19 cellular contexts compared by ENCODE assay signal in genomic region chr17:37736428-37736827, GRCh38. TPM values are rescaled to one million over a fixed set of nuclear protein-coding genes. Genes with fewer than 3 reads are reported as not detected.
DNase-seq lines count a peak whose midpoint lies in the region; ATAC-seq, FAIRE-seq and TF ChIP-seq lines count a peak whose summit lies in the region.
"Had no signal": no experiment of that assay in that cellular context is flagged by ENCODE, and none has a peak within 500 bp of the region (broad histone marks: within the 10 kb centered on the region; RNA-seq: fewer than 3 reads in every experiment).

No MANE protein-coding gene starts in this region.

- RAD21 ChIA-PET in GM12878 (lab: Charles Lee; ENCODE audit: unreplicated experiment) = no interaction called here

- TF ChIP-seq POLR2A in HepG2 (IDR thresholded peaks at IDR 0.05; ENCODE audit: insufficient read depth in 1 of 2, low read depth in 2 of 2, low read length in 2 of 2) (no peak), right lobe of liver (IDR thresholded peaks at IDR 0.05) (no peak), GM12878 (IDR thresholded peaks at IDR 0.05; ENCODE audit: low read depth, low read length) (no peak)

- H4K20me1 ChIP-seq in HepG2 (ENCODE audit: insufficient read depth, low read length) (no peaks in the 10 kb centered on the region), GM12878 (ENCODE audit: control insufficient read depth, insufficient read depth) (no peaks in the 10 kb centered on the region)

- H3K9me3 ChIP-seq in HepG2 (ENCODE audit: low read length) = no peaks in the 10 kb centered on the region
- no peaks in the 10 kb centered on the region for H3K9me3 ChIP-seq in right lobe of liver
- no peaks in the 10 kb centered on the region for H3K9me3 ChIP-seq in GM12878 (replicated peaks; ENCODE audit: control insufficient read depth, insufficient read depth, low read length)
- H3K9me3 ChIP-seq in CD8-positive, alpha-beta memory T cell (ENCODE audit: low read length) = no peaks in the 10 kb centered on the region
- H3K9me3 ChIP-seq: BE2C, Caco-2 had no signal

- FAIRE-seq in HepG2 (lab: Jason Lieb, UNC) (no peak), GM12878 (lab: Jason Lieb, UNC) (no peak)
- FAIRE-seq: A204.1, H1 had no signal

- BruUV-seq in HepG2 (replicated peaks; lab: Mats Ljungman, UMichigan) (no TSS peak), GM12878 (replicated peaks; lab: Mats Ljungman, UMichigan) (no TSS peak)

- ATAC-seq in activated CD8-positive, alpha-beta T cell treated with anti-CD3 and anti-CD28 coated beads for 36 hours = no peak
- ATAC-seq in activated CD8-positive, alpha-beta T cell treated with anti-CD3 and anti-CD28 coated beads, Interleukin-2, amount 10 ng/mL, durations not matched to agents 7 days and 5 days = no peak
- no peak for ATAC-seq in HepG2
- no peak for ATAC-seq in right lobe of liver
- peak; percentile 55 for ATAC-seq in GM12878
- ATAC-seq in stimulated activated effector memory CD8-positive, alpha-beta T cell treated with anti-CD3 and anti-CD28 coated beads, Interleukin-12 subunit alpha, Interleukin-12 subunit beta, amount 100 ng/mL, for 72 hours = peak; percentile 64
- ATAC-seq in stimulated activated memory B cell treated with anti-CD40 and anti-IgM and Interleukin-4, amounts not matched to agents 10 μg/mL and 1 μg/mL and 100 μg/mL, for 72 hours = no peak

- H3K4me3 Mint-ChIP-seq in activated CD8-positive, alpha-beta T cell treated with anti-CD3 and anti-CD28 coated beads for 36 hours = no peak overlapping the region
- H3K4me3 Mint-ChIP-seq in activated CD8-positive, alpha-beta T cell treated with anti-CD3 and anti-CD28 coated beads, Interleukin-2, amount 10 ng/mL, durations not matched to agents 7 days and 5 days = no peak overlapping the region
- H3K4me3 Mint-ChIP-seq in stimulated activated effector memory CD8-positive, alpha-beta T cell treated with anti-CD3 and anti-CD28 coated beads, Interleukin-12 subunit alpha, Interleukin-12 subunit beta, amount 100 ng/mL, for 72 hours = no peak overlapping the region
- H3K4me3 Mint-ChIP-seq in CD8-positive, alpha-beta memory T cell = no peak overlapping the region
- H3K4me3 Mint-ChIP-seq in stimulated activated memory B cell treated with anti-CD40 and anti-IgM and Interleukin-4, amounts not matched to agents 10 μg/mL and 1 μg/mL and 100 μg/mL, for 72 hours = no peak overlapping the region
- H3K4me3 Mint-ChIP-seq: H9 had no signal

- H3K4me1 Mint-ChIP-seq in activated CD8-positive, alpha-beta T cell treated with anti-CD3 and anti-CD28 coated beads for 36 hours (ENCODE audit: low read depth) = peaks cover 2% of the 10 kb centered on the region
- H3K4me1 Mint-ChIP-seq in activated CD8-positive, alpha-beta T cell treated with anti-CD3 and anti-CD28 coated beads, Interleukin-2, amount 10 ng/mL, durations not matched to agents 7 days and 5 days (ENCODE audit: low read depth) = no peaks in the 10 kb centered on the region
- H3K4me1 Mint-ChIP-seq in stimulated activated effector memory CD8-positive, alpha-beta T cell treated with anti-CD3 and anti-CD28 coated beads, Interleukin-12 subunit alpha, Interleukin-12 subunit beta, amount 100 ng/mL, for 72 hours = peaks cover 5% of the 10 kb centered on the region
- H3K4me1 Mint-ChIP-seq in CD8-positive, alpha-beta memory T cell = peaks cover 0 to 2% (median 1%) of the 10 kb centered on the region in 3 donors
- H3K4me1 Mint-ChIP-seq in stimulated activated memory B cell treated with anti-CD40 and anti-IgM and Interleukin-4, amounts not matched to agents 10 μg/mL and 1 μg/mL and 100 μg/mL, for 72 hours = peaks cover 7% of the 10 kb centered on the region

- H3K36me3 ChIP-seq in HepG2 (replicated peaks in 1 of 2; ENCODE audit: control insufficient read depth in 1 of 2, insufficient read depth in 2 of 2, low read length in 2 of 2) = peaks cover 13 to 22% of the 10 kb centered on the region in 2 experiments
- peaks cover 0 to 10% (median 1%) of the 10 kb centered on the region in 4 donors for H3K36me3 ChIP-seq in right lobe of liver
- peaks cover 0 to 9% of the 10 kb centered on the region in 2 experiments; a peak in 2 of 4 replicates for H3K36me3 ChIP-seq in GM12878 (ENCODE audit: control insufficient read depth in 2 of 2, insufficient read depth in 2 of 2, low read length in 1 of 2)
- no peaks in the 10 kb centered on the region for H3K36me3 ChIP-seq in CD8-positive, alpha-beta memory T cell (ENCODE audit: insufficient read depth, low read length)
- H3K36me3 ChIP-seq: BE2C had no signal

- TF ChIP-seq CTCF in activated CD8-positive, alpha-beta T cell treated with anti-CD3 and anti-CD28 coated beads for 36 hours (IDR thresholded peaks at IDR 0.05) = no peak
- TF ChIP-seq CTCF in HepG2 (CRISPR knock-in tag; IDR thresholded peaks at IDR 0.05) (no peak), right lobe of liver (IDR thresholded peaks at IDR 0.05) (no peak), GM12878 (IDR thresholded peaks at IDR 0.05 in 2 of 3, conservative IDR thresholded peaks at IDR 0.05 in 1 of 3; ENCODE audit: control insufficient read depth in 2 of 3, extremely low read depth in 1 of 3, insufficient read depth in 1 of 3, low read depth in 3 of 3, low read length in 3 of 3) (no peak)

- peaks cover 38% of the 10 kb centered on the region for H3K27me3 Mint-ChIP-seq in activated CD8-positive, alpha-beta T cell treated with anti-CD3 and anti-CD28 coated beads for 36 hours
- peaks cover 42% of the 10 kb centered on the region for H3K27me3 Mint-ChIP-seq in activated CD8-positive, alpha-beta T cell treated with anti-CD3 and anti-CD28 coated beads, Interleukin-2, amount 10 ng/mL, durations not matched to agents 7 days and 5 days (ENCODE audit: low read depth)
- peaks cover 35 to 54% of the 10 kb centered on the region in 2 donors for H3K27me3 Mint-ChIP-seq in CD8-positive, alpha-beta memory T cell
- peaks cover 42% of the 10 kb centered on the region for H3K27me3 Mint-ChIP-seq in stimulated activated memory B cell treated with anti-CD40 and anti-IgM and Interleukin-4, amounts not matched to agents 10 μg/mL and 1 μg/mL and 100 μg/mL, for 72 hours

- H3K9ac ChIP-seq in HepG2 (ENCODE audit: insufficient read depth, low read depth, low read length) (no peak overlapping the region), GM12878 (ENCODE audit: control insufficient read depth, insufficient read depth, low read length) (no peak overlapping the region)

- H3K27ac Mint-ChIP-seq in activated CD8-positive, alpha-beta T cell treated with anti-CD3 and anti-CD28 coated beads for 36 hours = no peak overlapping the region
- H3K27ac Mint-ChIP-seq in activated CD8-positive, alpha-beta T cell treated with anti-CD3 and anti-CD28 coated beads, Interleukin-2, amount 10 ng/mL, durations not matched to agents 7 days and 5 days = no peak overlapping the region
- no peak overlapping the region for H3K27ac Mint-ChIP-seq in stimulated activated effector memory CD8-positive, alpha-beta T cell treated with anti-CD3 and anti-CD28 coated beads, Interleukin-12 subunit alpha, Interleukin-12 subunit beta, amount 100 ng/mL, for 72 hours
- no peak overlapping the region for H3K27ac Mint-ChIP-seq in CD8-positive, alpha-beta memory T cell
- no peak overlapping the region for H3K27ac Mint-ChIP-seq in stimulated activated memory B cell treated with anti-CD40 and anti-IgM and Interleukin-4, amounts not matched to agents 10 μg/mL and 1 μg/mL and 100 μg/mL, for 72 hours
- H3K27ac Mint-ChIP-seq: CD4-positive, CD25-positive, alpha-beta regulatory T cell; H9 had no signal

- POLR2A ChIA-PET in activated CD8-positive, alpha-beta T cell treated with anti-CD3 and anti-CD28 coated beads for 36 hours (lab: Charles Lee) = no interaction called here
- POLR2A ChIA-PET in activated CD8-positive, alpha-beta T cell treated with anti-CD3 and anti-CD28 coated beads, Interleukin-2, amount 10 ng/mL, durations not matched to agents 7 days and 5 days (lab: Charles Lee) = no interaction called here
- POLR2A ChIA-PET in HepG2 (lab: Yijun Ruan, JAX) (no interaction called here), GM12878 (lab: Charles Lee) (no interaction called here)
- POLR2A ChIA-PET in CD8-positive, alpha-beta memory T cell (lab: Charles Lee) = no interaction called here

- H3K4me2 ChIP-seq in HepG2 (ENCODE audit: low read depth, low read length) (no peak overlapping the region), GM12878 (ENCODE audit: control insufficient read depth, insufficient read depth) (no peak overlapping the region)

- H2AFZ ChIP-seq in HepG2 (ENCODE audit: low read length) (no peak overlapping the region), GM12878 (ENCODE audit: control insufficient read depth, low read depth, low read length) (no peak overlapping the region)

- no peaks in the 10 kb centered on the region for H3K27me3 ChIP-seq in HepG2 (ENCODE audit: control insufficient read depth in 1 of 2, insufficient read depth in 2 of 2, low read length in 2 of 2)
- no peaks in the 10 kb centered on the region for H3K27me3 ChIP-seq in right lobe of liver
- H3K27me3 ChIP-seq in GM12878 (replicated peaks in 1 of 2; ENCODE audit: control insufficient read depth in 2 of 2, insufficient read depth in 2 of 2, low read length in 1 of 2) = peaks cover 0 to 1% of the 10 kb centered on the region in 2 experiments; a peak in 1 of 4 replicates
- H3K27me3 ChIP-seq in CD8-positive, alpha-beta memory T cell (ENCODE audit: insufficient read depth, low read length, poor library complexity, severe bottlenecking) = peaks cover 35% of the 10 kb centered on the region

- no peaks in the 10 kb centered on the region for H3K36me3 Mint-ChIP-seq in activated CD8-positive, alpha-beta T cell treated with anti-CD3 and anti-CD28 coated beads for 36 hours (ENCODE audit: low read depth)
- no peaks in the 10 kb centered on the region for H3K36me3 Mint-ChIP-seq in activated CD8-positive, alpha-beta T cell treated with anti-CD3 and anti-CD28 coated beads, Interleukin-2, amount 10 ng/mL, durations not matched to agents 7 days and 5 days (ENCODE audit: low read depth)
- no peaks in the 10 kb centered on the region for H3K36me3 Mint-ChIP-seq in stimulated activated effector memory CD8-positive, alpha-beta T cell treated with anti-CD3 and anti-CD28 coated beads, Interleukin-12 subunit alpha, Interleukin-12 subunit beta, amount 100 ng/mL, for 72 hours
- no peaks in the 10 kb centered on the region for H3K36me3 Mint-ChIP-seq in CD8-positive, alpha-beta memory T cell
- peaks cover 37% of the 10 kb centered on the region for H3K36me3 Mint-ChIP-seq in stimulated activated memory B cell treated with anti-CD40 and anti-IgM and Interleukin-4, amounts not matched to agents 10 μg/mL and 1 μg/mL and 100 μg/mL, for 72 hours
- H3K36me3 Mint-ChIP-seq: CD4-positive, CD25-positive, alpha-beta regulatory T cell had no signal

- SMC1A ChIA-PET in GM12878 (lab: Charles Lee; ENCODE audit: uncharacterized antibody, unreplicated experiment) = interaction anchor here (1.3 to 1.8 kb wide), 2 partner anchors 32 to 80 kb away, joined by 4 to 5 read pairs; no protein-coding TSS in a partner anchor

- peaks cover 20% of the 10 kb centered on the region for H3K79me2 ChIP-seq in HepG2 (ENCODE audit: insufficient read depth, low read length)
- H3K79me2 ChIP-seq in GM12878 (ENCODE audit: control insufficient read depth, insufficient read depth, low read length) = no peaks in the 10 kb centered on the region

- H3K27ac ChIP-seq in HepG2 (ENCODE audit: extremely low read length, insufficient read depth, low read length) (no peak overlapping the region), right lobe of liver (no peak overlapping the region), GM12878 (ENCODE audit: control insufficient read depth, insufficient read depth) (no peak overlapping the region)
- no peak overlapping the region for H3K27ac ChIP-seq in CD8-positive, alpha-beta memory T cell (ENCODE audit: low read depth, low read length)

- peak; percentile 13 for DNase-seq in activated CD8-positive, alpha-beta T cell treated with anti-CD3 and anti-CD28 coated beads for 36 hours
- no peak for DNase-seq in activated CD8-positive, alpha-beta T cell treated with anti-CD3 and anti-CD28 coated beads, Interleukin-2, amount 10 ng/mL, durations not matched to agents 7 days and 5 days
- DNase-seq in HepG2 (ENCODE audit: low spot score) = no peak
- no peak for DNase-seq in right lobe of liver
- DNase-seq in GM12878 (ENCODE audit: low read depth, low spot score) = no peak
- DNase-seq in stimulated activated effector memory CD8-positive, alpha-beta T cell treated with anti-CD3 and anti-CD28 coated beads, Interleukin-12 subunit alpha, Interleukin-12 subunit beta, amount 100 ng/mL, for 72 hours (ENCODE audit: low spot score in 2 of 2) = peak in 1 of 2 donors; percentile 54
- DNase-seq in CD8-positive, alpha-beta memory T cell = no peak
- DNase-seq: BE2C; C1 segment of cervical spinal cord; Caco-2; CD4-positive, CD25-positive, alpha-beta regulatory T cell; DMS153; DMS79; GF-D8; H9 had no signal

- TF ChIP-seq RAD21 in HepG2 (CRISPR knock-in tag; IDR thresholded peaks at IDR 0.05) (no peak), GM12878 (IDR thresholded peaks at IDR 0.05; ENCODE audit: insufficient read depth, low read depth, low read length) (no peak)

- no peaks in the 10 kb centered on the region for H3K9me3 Mint-ChIP-seq in activated CD8-positive, alpha-beta T cell treated with anti-CD3 and anti-CD28 coated beads for 36 hours
- no peaks in the 10 kb centered on the region for H3K9me3 Mint-ChIP-seq in activated CD8-positive, alpha-beta T cell treated with anti-CD3 and anti-CD28 coated beads, Interleukin-2, amount 10 ng/mL, durations not matched to agents 7 days and 5 days (ENCODE audit: insufficient read depth)
- no peaks in the 10 kb centered on the region for H3K9me3 Mint-ChIP-seq in stimulated activated effector memory CD8-positive, alpha-beta T cell treated with anti-CD3 and anti-CD28 coated beads, Interleukin-12 subunit alpha, Interleukin-12 subunit beta, amount 100 ng/mL, for 72 hours
- H3K9me3 Mint-ChIP-seq in CD8-positive, alpha-beta memory T cell = no peaks in the 10 kb centered on the region
- H3K9me3 Mint-ChIP-seq in stimulated activated memory B cell treated with anti-CD40 and anti-IgM and Interleukin-4, amounts not matched to agents 10 μg/mL and 1 μg/mL and 100 μg/mL, for 72 hours = no peaks in the 10 kb centered on the region

- peaks cover 51% of the 10 kb centered on the region for H3K4me1 ChIP-seq in HepG2 (ENCODE audit: insufficient read depth, low read length)
- no peaks in the 10 kb centered on the region for H3K4me1 ChIP-seq in right lobe of liver
- H3K4me1 ChIP-seq in GM12878 (ENCODE audit: control insufficient read depth, insufficient read depth, low read length) = no peaks in the 10 kb centered on the region
- no peaks in the 10 kb centered on the region for H3K4me1 ChIP-seq in CD8-positive, alpha-beta memory T cell (ENCODE audit: insufficient read depth, low read length)
- H3K4me1 ChIP-seq: BE2C had no signal

- 82% methylated on average over 6 of the region's 6 CpGs for WGBS in HepG2 (ENCODE audit: low lambda C conversion rate)
- 72% methylated on average over 6 of the region's 6 CpGs for WGBS in right lobe of liver (ENCODE audit: insufficient coverage, low coverage, low lambda C conversion rate, missing lambda C conversion rate)
- WGBS in GM12878 (ENCODE audit: insufficient coverage, insufficient replicate concordance, low lambda C conversion rate, missing lambda C conversion rate) = 40% methylated on average over 6 of the region's 6 CpGs

- intact Hi-C loops in activated CD8-positive, alpha-beta T cell treated with anti-CD3 and anti-CD28 coated beads for 36 hours (cut with micrococcal nuclease) = no loop called here
- intact Hi-C loops in HepG2 (cut with micrococcal nuclease; ENCODE audit: unreplicated experiment) = no loop called here
- intact Hi-C loops in right lobe of liver (cut with DNase I) = no loop called here
- intact Hi-C loops in GM12878 (cut with micrococcal nuclease; ENCODE audit: unreplicated experiment) = loop anchor here (5.0 kb wide), 1 partner anchor 34 kb away; no protein-coding TSS in a partner anchor

- in situ Hi-C loops in HepG2 (cut with HindIII; ENCODE audit: extremely low pct_ligation_motif_present, low pct_unique_long_range_greater_than_20kb) = no loop called here
- in situ Hi-C loops in GM12878 (cut with MboI) = loop anchor here (10.0 kb wide), 1 partner anchor 58 kb away; no protein-coding TSS in a partner anchor

- CTCF ChIA-PET in activated CD8-positive, alpha-beta T cell treated with anti-CD3 and anti-CD28 coated beads for 36 hours (lab: Charles Lee) = no interaction called here
- CTCF ChIA-PET in activated CD8-positive, alpha-beta T cell treated with anti-CD3 and anti-CD28 coated beads, Interleukin-2, amount 10 ng/mL, durations not matched to agents 7 days and 5 days (lab: Charles Lee) = no interaction called here
- CTCF ChIA-PET in HepG2 (lab: Yijun Ruan, JAX; ENCODE audit: low intra/inter-chr PET ratio, low total read pairs) = interaction anchor here (1.1 kb wide), 1 partner anchor 86 kb away, joined by 4 read pairs; no protein-coding TSS in a partner anchor
- CTCF ChIA-PET in GM12878 (lab: Yijun Ruan, JAX) = interaction anchor here (0.6 kb wide), 1 partner anchor 79 kb away, joined by 3 read pairs; no protein-coding TSS in a partner anchor
- CTCF ChIA-PET in CD8-positive, alpha-beta memory T cell (lab: Charles Lee) = no interaction called here

- TF ChIP-seq EP300 in HepG2 (IDR thresholded peaks at IDR 0.05; ENCODE audit: low read depth in 2 of 2, low read length in 2 of 2) = no peak
- TF ChIP-seq EP300 in HepG2 (CRISPR knock-in tag; IDR thresholded peaks at IDR 0.05; ENCODE audit: borderline replicate concordance) = no peak
- TF ChIP-seq EP300 in GM12878 (IDR thresholded peaks at IDR 0.05; ENCODE audit: borderline replicate concordance in 1 of 2, control insufficient read depth in 1 of 2, low read depth in 2 of 2, low read length in 2 of 2) = no peak

- H3K4me3 ChIP-seq in HepG2 (replicated peaks in 1 of 3; ENCODE audit: insufficient read depth in 1 of 3, low read depth in 2 of 3, low read length in 3 of 3) = no peak overlapping the region
- no peak overlapping the region for H3K4me3 ChIP-seq in right lobe of liver
- H3K4me3 ChIP-seq in GM12878 = no peak overlapping the region
- H3K4me3 ChIP-seq in CD8-positive, alpha-beta memory T cell (ENCODE audit: low read length) = no peak overlapping the region

RNA-seq across cellular contexts. Expression of gene HNF1B, which starts 8.4 kb away (rescaled TPM):
- total RNA-seq in activated CD8-positive, alpha-beta T cell treated with anti-CD3 and anti-CD28 coated beads for 36 hours = under 1 TPM; 0.59 to 0.60 TPM
- total RNA-seq in activated CD8-positive, alpha-beta T cell treated with anti-CD3 and anti-CD28 coated beads, Interleukin-2, amount 10 ng/mL, durations not matched to agents 7 days and 5 days = not detected
- total RNA-seq in HepG2 (2016; rRNA removed; fragmentation: Illumina TruSeq; extraction: Trizol) = 1.8 and 1.9 TPM in 2 replicates
- total RNA-seq in HepG2 (2016; cell fraction: cytosol; rRNA removed; fragmentation: Illumina TruSeq; extraction: Trizol; ENCODE audit: low read depth) = 0.71 TPM in 2 replicates
- 1.8 and 2.1 TPM in 2 replicates for total RNA-seq in HepG2 (2016; cell fraction: insoluble cytoplasmic fraction; rRNA removed; fragmentation: Illumina TruSeq; extraction: Trizol)
- total RNA-seq in HepG2 (2016; cell fraction: membrane; rRNA removed; fragmentation: Illumina TruSeq; extraction: Trizol) = 1.4 and 1.5 TPM in 2 replicates
- total RNA-seq in HepG2 (2016; cell fraction: nucleus; rRNA removed; fragmentation: Illumina TruSeq; extraction: Trizol) = 2.8 and 3.7 TPM in 2 replicates
- polyA plus RNA-seq in HepG2 (2011; rRNA removed) = 4.3 and 5.3 TPM in 2 replicates
- polyA plus RNA-seq in HepG2 (2011; cell fraction: cytosol; rRNA removed) = 4.9 and 7.0 TPM in 2 replicates
- 6.6 and 9.3 TPM in 2 replicates for polyA plus RNA-seq in HepG2 (2011; cell fraction: nucleus; rRNA removed)
- polyA plus RNA-seq in HepG2 (2012) = 6.9 and 8.5 TPM in 2 replicates
- polyA plus RNA-seq in HepG2 (2016; cell fraction: cytosol; fragmentation: Illumina TruSeq; extraction: Trizol; ENCODE audit: low read depth) = 0.77 and 0.84 TPM in 2 replicates
- polyA plus RNA-seq in HepG2 (2016; cell fraction: insoluble cytoplasmic fraction; fragmentation: Illumina TruSeq; extraction: Trizol; ENCODE audit: low read depth) = 3.8 and 5.8 TPM in 2 replicates
- polyA plus RNA-seq in HepG2 (2016; cell fraction: membrane; fragmentation: Illumina TruSeq; extraction: Trizol; ENCODE audit: low read depth) = 2.1 and 2.2 TPM in 2 replicates
- polyA plus RNA-seq in HepG2 (2016; cell fraction: nucleus; fragmentation: Illumina TruSeq; extraction: Trizol; ENCODE audit: insufficient read depth, low read depth) = 7.4 and 7.8 TPM in 2 replicates
- 10.9 TPM in 1 of 2 replicates, not detected in the other for polyA minus RNA-seq in HepG2 (2011; rRNA and poly(A)+ RNA removed; ENCODE audit: low replicate concordance)
- polyA minus RNA-seq in HepG2 (2011; cell fraction: cytosol; rRNA and poly(A)+ RNA removed) = 3.4 and 5.0 TPM in 2 replicates
- polyA minus RNA-seq in HepG2 (2011; cell fraction: nucleus; rRNA and poly(A)+ RNA removed) = 8.7 and 9.5 TPM in 2 replicates
- total RNA-seq in right lobe of liver = 1 to 10 TPM; 5.2 to 7.0 (median 5.7) TPM
- total RNA-seq in GM12878 (2013; cell fraction: nucleolus; rRNA removed) = 6.5 and 7.0 TPM in 2 replicates
- total RNA-seq in GM12878 (2014; rRNA removed) = 0.82 and 0.96 TPM in 2 replicates
- 0.76 and 0.78 TPM in 2 replicates for total RNA-seq in GM12878 (2014; rRNA removed; fragmentation: Illumina TruSeq; extraction: Trizol)
- total RNA-seq in GM12878 (2021) = 2.6 and 2.7 TPM in 2 replicates
- 1.2 TPM for polyA plus RNA-seq in GM12878 (2011; ENCODE audit: low read depth)
- 7.3 and 12.7 TPM in 2 replicates for polyA plus RNA-seq in GM12878 (2011; rRNA removed)
- polyA plus RNA-seq in GM12878 (2011; cell fraction: cytosol; rRNA removed) = 24.6 and 26.0 TPM in 2 replicates
- polyA plus RNA-seq in GM12878 (2011; cell fraction: nucleus; rRNA removed) = 33.4 and 44.8 TPM in 2 replicates
- 1.6 and 2.2 TPM in 2 replicates for polyA plus RNA-seq in GM12878 (2012)
- 1.6 and 2.2 TPM in 2 replicates for polyA plus RNA-seq in GM12878 (2014; fragmentation: Illumina TruSeq; extraction: Trizol)
- polyA plus RNA-seq in GM12878 (2014; fragmentation: Nextera tagmentation; extraction: Ambion mirVana) = under 1 TPM; 0.51 to 0.93 TPM
- 2.0 and 2.2 TPM in 2 replicates for polyA plus RNA-seq in GM12878 (2014; rRNA removed)
- 1 to 10 TPM; 1.6 to 2.3 TPM for polyA plus RNA-seq in GM12878 (2016; fragmentation: Nextera tagmentation; extraction: Ambion mirVana)
- 16.3 and 30.9 TPM in 2 replicates for polyA minus RNA-seq in GM12878 (2011; rRNA and poly(A)+ RNA removed)
- 8.2 and 9.0 TPM in 2 replicates for polyA minus RNA-seq in GM12878 (2011; cell fraction: cytosol; rRNA and poly(A)+ RNA removed)
- polyA minus RNA-seq in GM12878 (2011; cell fraction: nucleus; rRNA and poly(A)+ RNA removed) = 21.3 and 36.1 TPM in 2 replicates
- under 1 TPM; 0.22 to 0.73 TPM for total RNA-seq in CD8-positive, alpha-beta memory T cell
- not detected for polyA plus RNA-seq in CD8-positive, alpha-beta memory T cell
- total RNA-seq: CD4-positive, CD25-positive, alpha-beta regulatory T cell; Daoy; H9 had no signal
- polyA plus RNA-seq: CD4-positive, CD25-positive, alpha-beta regulatory T cell had no signal

Comparison
In these comparisons a context has a peak if more than half of its experiments do, and no peak if none do; other contexts are left out.
1. ATAC-seq: peak in GM12878 (single experiment) and stimulated activated effector memory CD8-positive, alpha-beta T cell treated with anti-CD3 and anti-CD28 coated beads, Interleukin-12 subunit alpha, Interleukin-12 subunit beta, amount 100 ng/mL, for 72 hours (single experiment); none in activated CD8-positive, alpha-beta T cell treated with anti-CD3 and anti-CD28 coated beads for 36 hours (single experiment), activated CD8-positive, alpha-beta T cell treated with anti-CD3 and anti-CD28 coated beads, Interleukin-2, amount 10 ng/mL, durations not matched to agents 7 days and 5 days (single experiment), HepG2 (single experiment), right lobe of liver (0 of 4) and stimulated activated memory B cell treated with anti-CD40 and anti-IgM and Interleukin-4, amounts not matched to agents 10 μg/mL and 1 μg/mL and 100 μg/mL, for 72 hours (single experiment).
2. CTCF ChIA-PET loops: an anchor here in HepG2 (1.1 kb wide) and GM12878 (0.6 kb wide); none called in activated CD8-positive, alpha-beta T cell treated with anti-CD3 and anti-CD28 coated beads for 36 hours, activated CD8-positive, alpha-beta T cell treated with anti-CD3 and anti-CD28 coated beads, Interleukin-2, amount 10 ng/mL, durations not matched to agents 7 days and 5 days and CD8-positive, alpha-beta memory T cell.